Comparison of ENCODE assay signal across 15 cellular contexts in the genomic region with DNA sequence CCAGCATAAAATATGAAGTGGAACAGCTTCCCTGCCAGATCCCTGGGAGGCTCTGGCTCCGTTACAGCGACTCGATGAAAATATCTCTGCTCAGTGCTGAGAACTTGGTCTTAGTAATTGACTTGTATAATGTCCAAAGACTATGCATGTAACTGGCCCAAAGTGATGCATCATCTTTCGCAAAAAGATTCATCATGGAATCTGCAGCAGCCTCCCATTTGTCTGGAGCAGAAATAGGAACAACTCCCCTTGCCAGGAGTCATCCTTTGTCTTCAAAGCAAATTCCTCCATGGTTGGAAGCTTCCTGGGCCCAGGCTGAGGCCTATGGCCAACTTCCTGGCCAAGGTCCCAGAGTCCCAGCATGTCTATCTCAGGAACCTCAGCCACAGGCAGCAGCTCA. TPM values are rescaled to one million over a fixed set of nuclear protein-coding genes. Genes with fewer than 3 reads are reported as not detected.
"Had no signal": no experiment of that assay in that cellular context is flagged by ENCODE, and none has a peak within 500 bp of the region (broad histone marks: within the 10 kb centered on the region; RNA-seq: fewer than 3 reads in every experiment).

No MANE protein-coding gene starts in this region.

- H3K4me2 ChIP-seq: smooth muscle cell had no signal

- H3K4me3 ChIP-seq: colonic mucosa, gastroesophageal sphincter, smooth muscle cell had no signal

- ATAC-seq: activated naive CD8-positive, alpha-beta T cell treated with anti-CD3 and anti-CD28 coated beads, Interleukin-2, amount 50 U/mL, for 24 hours; gastroesophageal sphincter; right cardiac atrium; T-cell had no signal

- H3K9me3 ChIP-seq: colonic mucosa, gastroesophageal sphincter, neutrophil had no signal

- H3K27ac ChIP-seq: colonic mucosa, gastroesophageal sphincter, neutrophil had no signal

- DNase-seq: activated CD4-positive, alpha-beta memory T cell treated with anti-CD3 and anti-CD28 coated beads, Interleukin-2, amount 10 ng/mL, durations not matched to agents 7 days and 5 days; activated CD8-positive, alpha-beta memory T cell treated with anti-CD3 and anti-CD28 coated beads, Interleukin-2, amount 50 U/mL, for 4 hours; activated naive CD8-positive, alpha-beta T cell treated with anti-CD3 and anti-CD28 coated beads, Interleukin-2, amount 50 U/mL, for 24 hours; colonic mucosa; effector CD4-positive, alpha-beta T cell; hippocampal formation; kidney glomerular epithelial cell; right cardiac atrium; T-cell; T1000 had no signal

- H3K36me3 ChIP-seq: colonic mucosa, gastroesophageal sphincter, neutrophil had no signal

- H3K4me1 ChIP-seq: colonic mucosa had no signal

RNA-seq across cellular contexts. Expression of gene SLC6A17, which starts 16.9 kb away (rescaled TPM):
- total RNA-seq: activated CD4-positive, alpha-beta memory T cell treated with anti-CD3 and anti-CD28 coated beads, Interleukin-2, amount 10 ng/mL, durations not matched to agents 7 days and 5 days; endothelial cell of umbilical vein; T-cell had no signal

RNA-seq across cellular contexts. Expression of gene UBL4B, which starts 21.2 kb away (rescaled TPM):
- total RNA-seq: activated CD4-positive, alpha-beta memory T cell treated with anti-CD3 and anti-CD28 coated beads, Interleukin-2, amount 10 ng/mL, durations not matched to agents 7 days and 5 days; astrocyte; colonic mucosa; endothelial cell of umbilical vein; right cardiac atrium; smooth muscle cell; T-cell had no signal
- polyA plus RNA-seq: endothelial cell of umbilical vein, right cardiac atrium, smooth muscle cell had no signal
